8 cellular contexts compared by ENCODE assay signal in the genomic region with DNA sequence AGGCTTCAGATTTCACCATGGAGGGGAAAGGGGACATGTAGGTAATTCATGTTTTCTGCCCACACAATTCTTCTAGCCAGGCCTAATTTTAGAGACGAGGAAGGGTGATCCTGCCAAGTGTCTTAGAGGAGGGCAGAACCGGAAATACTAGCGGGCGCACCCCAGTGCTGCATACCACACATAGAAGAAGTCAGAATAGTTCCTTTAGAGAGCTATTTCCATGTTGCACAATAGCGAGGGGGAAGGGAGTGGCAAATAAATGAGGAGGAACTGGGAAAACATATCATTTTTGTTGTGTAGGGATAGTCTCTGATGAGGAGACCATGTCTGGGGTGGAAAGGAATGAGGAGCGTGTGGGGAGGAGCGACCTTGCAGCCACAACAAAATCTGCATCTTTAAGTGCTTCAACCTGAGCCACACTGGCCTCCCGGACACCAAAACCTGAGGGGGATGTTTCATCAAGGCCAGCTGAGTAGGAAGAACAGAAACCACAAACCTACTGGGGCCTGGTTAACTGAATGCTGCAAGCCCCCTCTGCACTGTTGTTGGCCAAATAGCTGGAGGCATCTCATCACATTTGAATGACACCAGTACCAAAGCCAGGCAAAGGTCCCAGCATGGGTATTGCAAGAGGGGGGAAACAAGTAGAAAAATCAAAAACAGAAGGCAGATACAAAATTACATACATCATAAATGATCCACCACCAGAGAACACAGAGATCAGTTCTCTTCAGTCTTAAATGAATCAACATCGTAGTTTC. TPM values are rescaled to one million over a fixed set of nuclear protein-coding genes. Genes with fewer than 3 reads are reported as not detected.
DNase-seq lines count a peak whose midpoint lies in the region; ATAC-seq and TF ChIP-seq lines count a peak whose summit lies in the region.

No MANE protein-coding gene starts in this region.

- H3K4me1 Mint-ChIP-seq in activated naive CD8-positive, alpha-beta T cell treated with anti-CD3 and anti-CD28 coated beads, Interleukin-2, amount 10 ng/mL, durations not matched to agents 7 days and 5 days = peaks cover 23% of the 10 kb centered on the region
- H3K4me1 Mint-ChIP-seq in stimulated activated memory B cell treated with anti-CD40 and anti-IgM and Interleukin-4, amounts not matched to agents 10 μg/mL and 1 μg/mL and 100 μg/mL, for 72 hours = peaks cover 35% of the 10 kb centered on the region

- peak; percentile 76 for DNase-seq in AG09309 (ENCODE audit: low read depth)
- peak; percentile 75 for DNase-seq in MM.1S
- DNase-seq in activated naive CD8-positive, alpha-beta T cell treated with anti-CD3 and anti-CD28 coated beads, Interleukin-2, amount 10 ng/mL, durations not matched to agents 7 days and 5 days = peak; percentile 31
- peak; percentile 38 for DNase-seq in kidney tubule cell (ENCODE audit: low spot score)
- no peak for DNase-seq in mesenteric fat pad (ENCODE audit: low spot score)
- DNase-seq in NCI-H187 (lab: John Stamatoyannopoulos, UW) = no peak

- H3K27me3 Mint-ChIP-seq in activated naive CD8-positive, alpha-beta T cell treated with anti-CD3 and anti-CD28 coated beads, Interleukin-2, amount 10 ng/mL, durations not matched to agents 7 days and 5 days = peaks cover 3% of the 10 kb centered on the region
- H3K27me3 Mint-ChIP-seq in stimulated activated memory B cell treated with anti-CD40 and anti-IgM and Interleukin-4, amounts not matched to agents 10 μg/mL and 1 μg/mL and 100 μg/mL, for 72 hours = no peaks in the 10 kb centered on the region

- H3K27me3 ChIP-seq in MM.1S (replicated peaks; ENCODE audit: insufficient read depth, low read length) = no peaks in the 10 kb centered on the region

- H3K9ac ChIP-seq in MM.1S (ENCODE audit: low read length) = no peak overlapping the region; the same call in 1 of the 2 replicates

- no peaks in the 10 kb centered on the region for H3K9me3 Mint-ChIP-seq in activated naive CD8-positive, alpha-beta T cell treated with anti-CD3 and anti-CD28 coated beads, Interleukin-2, amount 10 ng/mL, durations not matched to agents 7 days and 5 days
- no peaks in the 10 kb centered on the region for H3K9me3 Mint-ChIP-seq in stimulated activated memory B cell treated with anti-CD40 and anti-IgM and Interleukin-4, amounts not matched to agents 10 μg/mL and 1 μg/mL and 100 μg/mL, for 72 hours

- no peak for TF ChIP-seq CTCF in AG09309 (IDR thresholded peaks at IDR 0.05; ENCODE audit: control insufficient read depth, insufficient read depth, low read depth, low read length, missing control alignments)
- peak; percentile 14; the same call in 1 of the 2 replicates for TF ChIP-seq CTCF in MM.1S (IDR thresholded peaks at IDR 0.05; ENCODE audit: low read length)

- H3K4me3 ChIP-seq in AG09309 (ENCODE audit: control insufficient read depth, low read depth, low read length) = no peak overlapping the region
- peak overlapping the region; percentile 32 for H3K4me3 ChIP-seq in MM.1S (ENCODE audit: low read length)

- H3K36me3 Mint-ChIP-seq in activated naive CD8-positive, alpha-beta T cell treated with anti-CD3 and anti-CD28 coated beads, Interleukin-2, amount 10 ng/mL, durations not matched to agents 7 days and 5 days = no peaks in the 10 kb centered on the region
- no peaks in the 10 kb centered on the region for H3K36me3 Mint-ChIP-seq in stimulated activated memory B cell treated with anti-CD40 and anti-IgM and Interleukin-4, amounts not matched to agents 10 μg/mL and 1 μg/mL and 100 μg/mL, for 72 hours

- H3K4me1 ChIP-seq in MM.1S (ENCODE audit: low read length) = peaks cover 24% of the 10 kb centered on the region

- H3K4me3 Mint-ChIP-seq in activated naive CD8-positive, alpha-beta T cell treated with anti-CD3 and anti-CD28 coated beads, Interleukin-2, amount 10 ng/mL, durations not matched to agents 7 days and 5 days = peak overlapping the region; percentile 77
- peak overlapping the region; percentile 49 for H3K4me3 Mint-ChIP-seq in stimulated activated memory B cell treated with anti-CD40 and anti-IgM and Interleukin-4, amounts not matched to agents 10 μg/mL and 1 μg/mL and 100 μg/mL, for 72 hours

- H3K4me2 ChIP-seq in MM.1S (ENCODE audit: low read depth, low read length) = peak overlapping the region; percentile 71

- H3K9me3 ChIP-seq in MM.1S (replicated peaks; ENCODE audit: insufficient read depth, low read length) = no peaks in the 10 kb centered on the region

- H3K79me2 ChIP-seq in MM.1S (ENCODE audit: low read length) = no peaks in the 10 kb centered on the region

- peak; percentile 63 for ATAC-seq in GM21381 (IDR thresholded peaks at IDR 0.05; ENCODE audit: unreplicated experiment)
- ATAC-seq in activated naive CD8-positive, alpha-beta T cell treated with anti-CD3 and anti-CD28 coated beads, Interleukin-2, amount 10 ng/mL, durations not matched to agents 7 days and 5 days (ENCODE audit: low read depth) = peak; percentile 80
- peak; percentile 70 for ATAC-seq in stimulated activated memory B cell treated with anti-CD40 and anti-IgM and Interleukin-4, amounts not matched to agents 10 μg/mL and 1 μg/mL and 100 μg/mL, for 72 hours

- peak overlapping the region; percentile 38; the same call in 1 of the 2 replicates for H3K27ac ChIP-seq in MM.1S (ENCODE audit: low read length)

- H3K36me3 ChIP-seq in MM.1S (replicated peaks; ENCODE audit: insufficient read depth, low read length) = no peaks in the 10 kb centered on the region

- H3K27ac Mint-ChIP-seq in activated naive CD8-positive, alpha-beta T cell treated with anti-CD3 and anti-CD28 coated beads, Interleukin-2, amount 10 ng/mL, durations not matched to agents 7 days and 5 days = peak overlapping the region; percentile 86
- peak overlapping the region; percentile 51 for H3K27ac Mint-ChIP-seq in stimulated activated memory B cell treated with anti-CD40 and anti-IgM and Interleukin-4, amounts not matched to agents 10 μg/mL and 1 μg/mL and 100 μg/mL, for 72 hours

- peaks cover 10% of the 10 kb centered on the region; the same call in 1 of the 2 replicates for H3F3A ChIP-seq in MM.1S (ENCODE audit: insufficient read depth, low read length)

- no peaks in the 10 kb centered on the region for H4K20me1 ChIP-seq in MM.1S (ENCODE audit: insufficient read depth, low read length)

- H3K9me2 ChIP-seq in MM.1S (replicated peaks; ENCODE audit: insufficient read depth, low read length) = no peaks in the 10 kb centered on the region

- H2AFZ ChIP-seq in MM.1S (ENCODE audit: low read length) = peak overlapping the region; percentile 56

- POLR2A ChIA-PET in activated naive CD8-positive, alpha-beta T cell treated with anti-CD3 and anti-CD28 coated beads, Interleukin-2, amount 10 ng/mL, durations not matched to agents 7 days and 5 days (lab: Charles Lee) = interaction anchor here (2.2 kb wide), 1 partner anchor 25 kb away, joined by 6 read pairs; no protein-coding TSS in a partner anchor

RNA-seq across cellular contexts. Expression of gene C1QTNF7, which starts 26.7 kb away (rescaled TPM):
- total RNA-seq in activated naive CD8-positive, alpha-beta T cell treated with anti-CD3 and anti-CD28 coated beads, Interleukin-2, amount 10 ng/mL, durations not matched to agents 7 days and 5 days = not detected
- total RNA-seq in mesenteric fat pad = 1.8 TPM

Comparison
In these comparisons a context has a peak if more than half of its experiments do, and no peak if none do; other contexts are left out.
1. DNase-seq: peak in AG09309 (single experiment), MM.1S (single experiment), activated naive CD8-positive, alpha-beta T cell treated with anti-CD3 and anti-CD28 coated beads, Interleukin-2, amount 10 ng/mL, durations not matched to agents 7 days and 5 days (single experiment) and kidney tubule cell (single experiment); none in mesenteric fat pad (single experiment) and NCI-H187 (0 of 2).
2. Peak in every context shown above with its lines, with median percentiles within 50 percentile points of each other: ATAC-seq.